ENCODE assay signal across 1 cellular context in the genomic region with DNA sequence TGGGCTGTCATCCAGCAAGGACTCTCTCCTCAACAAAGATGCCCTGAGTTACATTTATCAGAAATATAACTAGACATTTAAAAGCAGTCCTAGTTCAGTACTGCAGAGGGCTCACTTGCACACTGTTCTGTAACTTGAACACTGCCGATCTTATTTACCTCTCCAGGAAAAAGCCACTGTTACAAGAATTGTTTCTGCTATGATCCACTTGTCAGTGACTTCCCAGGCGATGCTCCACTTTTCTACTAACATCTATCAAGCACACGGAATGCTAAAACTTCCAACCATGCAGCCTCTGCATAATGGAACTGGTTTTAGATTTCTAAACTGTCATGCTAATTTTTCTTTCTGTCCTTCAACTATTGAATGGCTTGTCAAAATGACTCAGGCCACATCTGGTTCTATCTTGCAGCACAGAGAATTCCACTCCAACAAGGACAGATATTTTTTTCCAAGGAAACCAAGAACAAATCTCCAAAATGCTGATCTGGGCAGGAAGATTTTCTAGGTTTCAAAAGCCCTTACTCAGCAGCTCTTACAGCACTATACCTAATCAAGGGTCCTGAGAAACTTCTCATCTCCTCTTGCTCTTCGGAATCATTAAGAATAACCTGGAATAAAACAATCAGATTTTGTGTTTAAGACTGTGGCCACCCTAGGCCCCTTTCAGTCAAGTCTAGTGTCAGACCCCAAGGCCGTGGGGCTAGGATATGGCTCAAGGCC.
A peak's percentile ranks its signal among the peaks of the same experiment; 100 is the strongest.
TF ChIP-seq lines count a peak whose summit lies in the region.

No MANE protein-coding gene starts in this region.

TF ChIP-seq in IMR-90, 13 proteins besides CTCF, POLR2A, EP300 and RAD21:
- peak; percentile 77 for TF ChIP-seq SMC3 (IDR thresholded peaks at IDR 0.05; ENCODE audit: low read depth, low read length)
- no peak for TF ChIP-seq RFX5 (IDR thresholded peaks at IDR 0.05; ENCODE audit: low read depth, low read length)
- TF ChIP-seq MAFK (IDR thresholded peaks at IDR 0.05; ENCODE audit: low read depth, low read length): peak; percentile 90
